Comparison of ENCODE assay signal across 19 cellular contexts in genomic region chr1:13764533-13764932, GRCh38.
DNase-seq lines count a peak whose midpoint lies in the region; ATAC-seq, FAIRE-seq and TF ChIP-seq lines count a peak whose summit lies in the region.
"Had no signal": no experiment of that assay in that cellular context is flagged by ENCODE, and none has a peak within 500 bp of the region (broad histone marks: within the 10 kb centered on the region; RNA-seq: fewer than 3 reads in every experiment).

No MANE protein-coding gene starts in this region.

- POLR2A ChIA-PET in GM12878 (lab: Charles Lee): interaction anchor here (0.6 kb wide), 1 partner anchor 1482 kb away, joined by 3 read pairs; no protein-coding TSS in a partner anchor

- SMC1A ChIA-PET in GM12878 (lab: Charles Lee; ENCODE audit: uncharacterized antibody, unreplicated experiment): interaction anchor here (0.7 to 1.4 kb wide), 5 partner anchors 10 to 98 kb away, joined by 3 to 5 read pairs (median 4); no protein-coding TSS in a partner anchor

- WGBS in GM12878 (ENCODE audit: insufficient coverage, insufficient replicate concordance, low lambda C conversion rate, missing lambda C conversion rate): 75% methylated on average over 3 of the region's 3 CpGs

- H3K4me3 Mint-ChIP-seq in activated T-cell treated with anti-CD3 and anti-CD28 coated beads, Interleukin-2, amount 50 U/mL, for 24 hours: no peak overlapping the region
- no peak overlapping the region for H3K4me3 Mint-ChIP-seq in activated T-cell treated with anti-CD3 and anti-CD28 coated beads, Interleukin-2, amount 50 U/mL, for 72 hours
- H3K4me3 Mint-ChIP-seq in memory B cell: no peak overlapping the region

- peak overlapping the region; percentile 53 for H3K27ac Mint-ChIP-seq in activated T-cell treated with anti-CD3 and anti-CD28 coated beads, Interleukin-2, amount 50 U/mL, for 24 hours
- H3K27ac Mint-ChIP-seq in activated T-cell treated with anti-CD3 and anti-CD28 coated beads, Interleukin-2, amount 50 U/mL, for 72 hours: no peak overlapping the region
- peak overlapping the region; percentile 93 for H3K27ac Mint-ChIP-seq in memory B cell

- RAD21 ChIA-PET in GM12878 (lab: Charles Lee; ENCODE audit: unreplicated experiment): no interaction called here

- no peak overlapping the region for H2AFZ ChIP-seq in GM12878 (ENCODE audit: control insufficient read depth, low read depth, low read length)

- no peaks in the 10 kb centered on the region for H3K27me3 ChIP-seq in GM12878 (replicated peaks in 1 of 2; ENCODE audit: control insufficient read depth in 2 of 2, insufficient read depth in 2 of 2, low read length in 1 of 2)
- H3K27me3 ChIP-seq: adrenal gland, sigmoid colon, tibial nerve had no signal

- in situ Hi-C loops in GM12878 (cut with MboI): no loop called here
- in situ Hi-C loops in KBM-7 (cut with MboI; ENCODE audit: low pct_unique_long_range_greater_than_20kb, low sequenced_read_pairs): no loop called here

- no peaks in the 10 kb centered on the region for H3K4me1 ChIP-seq in GM12878 (ENCODE audit: control insufficient read depth, insufficient read depth, low read length)

- DNase-seq in activated T-cell treated with anti-CD3 and anti-CD28 coated beads, Interleukin-2, amount 50 U/mL, for 24 hours: no peak
- DNase-seq in activated T-cell treated with anti-CD3 and anti-CD28 coated beads, Interleukin-2, amount 50 U/mL, for 72 hours: no peak
- DNase-seq in GM12878 (ENCODE audit: low read depth, low spot score): no peak
- no peak for DNase-seq in memory B cell (ENCODE audit: low spot score in 2 of 2)
- peak; percentile 40 for DNase-seq in superior temporal gyrus (ENCODE audit: extremely low spot score)
- no peak for DNase-seq in KBM-7
- no peak for DNase-seq in NCI-H69 (lab: John Stamatoyannopoulos, UW)
- DNase-seq: 8988T; adrenal gland; DMS53; effector CD8-positive, alpha-beta T cell; NCI-H1694; NCI-H748 treated with DMSO at 0.1 percent for 48 hours; sigmoid colon had no signal

- TF ChIP-seq EP300 in GM12878 (IDR thresholded peaks at IDR 0.05; ENCODE audit: borderline replicate concordance in 1 of 2, control insufficient read depth in 1 of 2, low read depth in 2 of 2, low read length in 2 of 2): no peak

- no peak overlapping the region for H3K27ac ChIP-seq in GM12878 (ENCODE audit: control insufficient read depth, insufficient read depth)
- H3K27ac ChIP-seq: adrenal gland, tibial nerve had no signal

- peak; percentile 13 for FAIRE-seq in GM12878 (lab: Jason Lieb, UNC)
- FAIRE-seq: GM12892, HTR-8/SVneo, TTC549 had no signal

- no peak for TF ChIP-seq POLR2A in GM12878 (IDR thresholded peaks at IDR 0.05; ENCODE audit: low read depth, low read length)

- no peaks in the 10 kb centered on the region for H3K27me3 Mint-ChIP-seq in activated T-cell treated with anti-CD3 and anti-CD28 coated beads, Interleukin-2, amount 50 U/mL, for 24 hours
- H3K27me3 Mint-ChIP-seq in activated T-cell treated with anti-CD3 and anti-CD28 coated beads, Interleukin-2, amount 50 U/mL, for 72 hours (ENCODE audit: low read depth): no peaks in the 10 kb centered on the region
- H3K27me3 Mint-ChIP-seq in memory B cell: no peaks in the 10 kb centered on the region

- no peak overlapping the region for H3K4me3 ChIP-seq in GM12878
- H3K4me3 ChIP-seq: adrenal gland, sigmoid colon, tibial nerve had no signal

- no peak overlapping the region for H3K9ac ChIP-seq in GM12878 (ENCODE audit: control insufficient read depth, insufficient read depth, low read length)

- H3K4me1 Mint-ChIP-seq in activated T-cell treated with anti-CD3 and anti-CD28 coated beads, Interleukin-2, amount 50 U/mL, for 24 hours (ENCODE audit: low read depth): peaks cover 90% of the 10 kb centered on the region
- peaks cover 75% of the 10 kb centered on the region for H3K4me1 Mint-ChIP-seq in activated T-cell treated with anti-CD3 and anti-CD28 coated beads, Interleukin-2, amount 50 U/mL, for 72 hours (ENCODE audit: low read depth)
- peaks cover 56% of the 10 kb centered on the region for H3K4me1 Mint-ChIP-seq in memory B cell

- H3K9me3 ChIP-seq in GM12878 (replicated peaks; ENCODE audit: control insufficient read depth, insufficient read depth, low read length): no peaks in the 10 kb centered on the region
- H3K9me3 ChIP-seq: adrenal gland, sigmoid colon, tibial nerve had no signal

- BruUV-seq in GM12878 (replicated peaks; lab: Mats Ljungman, UMichigan): no TSS peak

- intact Hi-C loops in GM12878 (cut with micrococcal nuclease; ENCODE audit: unreplicated experiment): no loop called here

- no peak overlapping the region for H3K4me2 ChIP-seq in GM12878 (ENCODE audit: control insufficient read depth, insufficient read depth)

- no peak for TF ChIP-seq CTCF in GM12878 (IDR thresholded peaks at IDR 0.05 in 2 of 3, conservative IDR thresholded peaks at IDR 0.05 in 1 of 3; ENCODE audit: control insufficient read depth in 2 of 3, extremely low read depth in 1 of 3, insufficient read depth in 1 of 3, low read depth in 3 of 3, low read length in 3 of 3)

- peaks cover 5 to 13% of the 10 kb centered on the region in 2 experiments for H3K36me3 ChIP-seq in GM12878 (ENCODE audit: control insufficient read depth in 2 of 2, insufficient read depth in 2 of 2, low read length in 1 of 2)
- H3K36me3 ChIP-seq: adrenal gland, sigmoid colon, tibial nerve had no signal

- ATAC-seq in activated T-cell treated with anti-CD3 and anti-CD28 coated beads, Interleukin-2, amount 50 U/mL, for 72 hours (replicated peaks in 1 of 2): no peak
- ATAC-seq in GM12878: no peak
- no peak for ATAC-seq in memory B cell (ENCODE audit: low read depth)
- no peak for ATAC-seq in HG03139 (IDR thresholded peaks at IDR 0.05; ENCODE audit: unreplicated experiment)

- CTCF ChIA-PET in GM12878 (lab: Yijun Ruan, JAX): interaction anchor here (0.8 kb wide), 1 partner anchor 97 kb away, joined by 3 read pairs; no protein-coding TSS in a partner anchor

- peaks cover 92% of the 10 kb centered on the region for H3K79me2 ChIP-seq in GM12878 (ENCODE audit: control insufficient read depth, insufficient read depth, low read length)

- peaks cover 70% of the 10 kb centered on the region for H3K36me3 Mint-ChIP-seq in activated T-cell treated with anti-CD3 and anti-CD28 coated beads, Interleukin-2, amount 50 U/mL, for 24 hours (ENCODE audit: low read depth)
- peaks cover 0 to 5% of the 10 kb centered on the region in 2 donors for H3K36me3 Mint-ChIP-seq in activated T-cell treated with anti-CD3 and anti-CD28 coated beads, Interleukin-2, amount 50 U/mL, for 72 hours (ENCODE audit: insufficient read depth in 2 of 2)
- H3K36me3 Mint-ChIP-seq in memory B cell: peaks cover 19% of the 10 kb centered on the region

- H3K9me3 Mint-ChIP-seq in activated T-cell treated with anti-CD3 and anti-CD28 coated beads, Interleukin-2, amount 50 U/mL, for 24 hours: no peaks in the 10 kb centered on the region
- no peaks in the 10 kb centered on the region for H3K9me3 Mint-ChIP-seq in activated T-cell treated with anti-CD3 and anti-CD28 coated beads, Interleukin-2, amount 50 U/mL, for 72 hours
- H3K9me3 Mint-ChIP-seq in memory B cell: no peaks in the 10 kb centered on the region

- peaks cover 5% of the 10 kb centered on the region; the same call in 1 of the 2 replicates for H4K20me1 ChIP-seq in GM12878 (ENCODE audit: control insufficient read depth, insufficient read depth)

- no peak for TF ChIP-seq RAD21 in GM12878 (IDR thresholded peaks at IDR 0.05; ENCODE audit: insufficient read depth, low read depth, low read length)

TF ChIP-seq in GM12878, 131 proteins besides CTCF, POLR2A, EP300 and RAD21:
- TF ChIP-seq PBX3 (IDR thresholded peaks at IDR 0.05; ENCODE audit: insufficient replicate concordance, low read depth, low read length): no peak
- TF ChIP-seq RFX5 (IDR thresholded peaks at IDR 0.05; ENCODE audit: low read depth, low read length): no peak
- TF ChIP-seq POU2F2 (IDR thresholded peaks at IDR 0.05; ENCODE audit: borderline replicate concordance, low read depth, low read length): no peak
- no peak for TF ChIP-seq NR2F1 (conservative IDR thresholded peaks at IDR 0.05)
- no peak for TF ChIP-seq MEF2A (IDR thresholded peaks at IDR 0.05; ENCODE audit: insufficient read depth, low read depth, low read length)
